ENCODE assay signal across 1 cellular context in genomic region chr22:42381152-42381551, GRCh38.
TF ChIP-seq lines count a peak whose summit lies in the region.

No MANE protein-coding gene starts in this region.

TF ChIP-seq in H1, 55 proteins besides CTCF, POLR2A, EP300 and RAD21 (continued from another document):
- TF ChIP-seq BCL11A (IDR thresholded peaks at IDR 0.05; ENCODE audit: low read depth in 2 of 2, low read length in 2 of 2) (no peak), SP1 (IDR thresholded peaks at IDR 0.05; ENCODE audit: low read depth, low read length) (no peak), BRCA1 (IDR thresholded peaks at IDR 0.05; ENCODE audit: low read depth, low read length) (no peak), NRF1 (IDR thresholded peaks at IDR 0.05; ENCODE audit: low read depth, low read length) (no peak), TBP (IDR thresholded peaks at IDR 0.05; ENCODE audit: low read depth, low read length) (no peak), FOSL1 (IDR thresholded peaks at IDR 0.05; ENCODE audit: insufficient read depth, low read depth, low read length) (no peak), PHF8 (conservative IDR thresholded peaks at IDR 0.05; ENCODE audit: low read depth, low read length) (no peak), RFX5 (IDR thresholded peaks at IDR 0.05; ENCODE audit: borderline replicate concordance, low read depth, low read length) (no peak), RNF2 (IDR thresholded peaks at IDR 0.05; ENCODE audit: borderline replicate concordance, low read depth, low read length, missing control alignments, poor library complexity, severe bottlenecking) (no peak), SIX5 (IDR thresholded peaks at IDR 0.05; ENCODE audit: low read depth, low read length) (no peak), JUN (IDR thresholded peaks at IDR 0.05; ENCODE audit: low read depth, low read length) (no peak), CHD7 (IDR thresholded peaks at IDR 0.05; ENCODE audit: insufficient replicate concordance, low read length) (no peak), CREB1 (IDR thresholded peaks at IDR 0.05) (no peak), EZH2 (IDR thresholded peaks at IDR 0.05; ENCODE audit: low read depth, low read length, severe bottlenecking) (no peak), CHD1 (IDR thresholded peaks at IDR 0.05; ENCODE audit: low read depth, low read length) (no peak), CEBPB (IDR thresholded peaks at IDR 0.05; ENCODE audit: low read depth, low read length) (no peak)
- TF ChIP-seq, protein P1, sequence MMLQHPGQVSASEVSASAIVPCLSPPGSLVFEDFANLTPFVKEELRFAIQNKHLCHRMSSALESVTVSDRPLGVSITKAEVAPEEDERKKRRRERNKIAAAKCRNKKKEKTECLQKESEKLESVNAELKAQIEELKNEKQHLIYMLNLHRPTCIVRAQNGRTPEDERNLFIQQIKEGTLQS (IDR thresholded peaks at IDR 0.05; ENCODE audit: insufficient read depth, low read depth, low read length): no peak
